Comparison of ENCODE assay signal across 13 cellular contexts in the genomic region with DNA sequence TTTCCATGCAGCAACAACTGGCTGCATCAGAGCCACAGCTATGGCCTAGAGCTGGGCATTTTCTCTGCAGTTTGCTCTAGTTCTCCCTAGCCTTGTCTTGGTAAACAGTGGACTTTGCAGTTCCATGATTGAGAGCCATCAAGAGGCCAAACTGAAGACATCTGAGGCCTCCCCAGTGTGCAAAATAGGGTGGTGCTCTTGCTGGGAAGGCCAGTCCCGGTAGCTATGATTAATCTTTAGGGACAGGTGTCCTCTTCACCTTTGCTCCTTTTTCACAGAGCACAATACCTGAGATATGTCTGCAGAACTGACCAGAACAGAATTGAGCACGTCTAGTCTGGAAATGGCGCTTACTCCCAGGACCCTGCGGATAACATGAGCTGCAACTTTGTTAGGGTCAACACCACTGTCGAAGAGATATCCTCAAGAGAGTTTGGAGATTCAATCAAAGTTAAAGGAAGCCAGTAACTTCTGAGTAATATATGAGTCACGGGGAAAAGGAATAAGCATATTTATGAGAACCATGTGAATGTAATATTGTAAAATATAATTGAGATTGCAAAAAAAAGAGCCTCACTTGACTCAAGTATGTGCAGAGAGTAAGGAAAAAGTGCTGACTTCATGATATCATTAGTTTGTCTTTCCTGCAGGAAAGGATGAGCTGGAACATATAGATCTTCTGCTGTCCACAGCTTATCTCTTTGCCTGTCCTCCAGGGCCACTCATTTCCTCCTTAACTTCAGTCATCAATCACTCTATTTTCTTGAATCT.
DNase-seq lines count a peak whose midpoint lies in the region; ATAC-seq, FAIRE-seq and TF ChIP-seq lines count a peak whose summit lies in the region.
"Had no signal": no experiment of that assay in that cellular context is flagged by ENCODE, and none has a peak within 500 bp of the region (broad histone marks: within the 10 kb centered on the region; RNA-seq: fewer than 3 reads in every experiment).

No MANE protein-coding gene starts in this region.

- WGBS in liver = 79% methylated on average over 6 of the region's 6 CpGs

- no peak overlapping the region for H3K9ac ChIP-seq in liver (ENCODE audit: low read depth in 1 of 2, low read length in 2 of 2)

- H3K36me3 ChIP-seq in bronchial epithelial cell (ENCODE audit: control insufficient read depth, insufficient read depth, low read length) (no peaks in the 10 kb centered on the region), liver (ENCODE audit: control insufficient read depth in 4 of 4, insufficient read depth in 3 of 4, low read depth in 1 of 4, low read length in 3 of 4) (no peaks in the 10 kb centered on the region)
- H3K36me3 ChIP-seq: upper lobe of left lung had no signal

- no peaks in the 10 kb centered on the region for H3K9me3 ChIP-seq in liver (ENCODE audit: control insufficient read depth in 4 of 4, low read length in 3 of 4)
- H3K9me3 ChIP-seq: upper lobe of left lung had no signal

- no peak for ATAC-seq in HG03469 (IDR thresholded peaks at IDR 0.05; ENCODE audit: unreplicated experiment)

- no peak for TF ChIP-seq RAD21 in liver (IDR thresholded peaks at IDR 0.05)

- DNase-seq in AG20443 (ENCODE audit: low spot score) (peak; percentile 48), HT1080 (ENCODE audit: low read depth) (peak; percentile 83), bronchial epithelial cell (ENCODE audit: low read depth) (peak; percentile 80), anterior cingulate cortex (lab: John Stamatoyannopoulos, UW) (no peak), GDM1 (lab: John Stamatoyannopoulos, UW) (no peak), NCI-H2029 (lab: John Stamatoyannopoulos, UW) (no peak)
- DNase-seq: activated naive CD8-positive, alpha-beta T cell treated with anti-CD3 and anti-CD28 coated beads, Interleukin-2, amount 10 ng/mL, durations not matched to agents 7 days and 5 days; effector CD8-positive, alpha-beta T cell; NCI-H2107; upper lobe of left lung had no signal

- H3K27ac ChIP-seq in liver (ENCODE audit: low read depth in 1 of 2, low read length in 2 of 2) = peak overlapping the region; percentile 23 to 51
- H3K27ac ChIP-seq: C4-2B, upper lobe of left lung had no signal

- H3K27me3 ChIP-seq in bronchial epithelial cell (ENCODE audit: control insufficient read depth, insufficient read depth, low read length) = no peaks in the 10 kb centered on the region
- H3K27me3 ChIP-seq in liver (ENCODE audit: control insufficient read depth in 4 of 4, insufficient read depth in 4 of 4, low read length in 3 of 4) = no peaks in the 10 kb centered on the region
- H3K27me3 ChIP-seq: upper lobe of left lung had no signal

- no peak overlapping the region for H3K4me3 ChIP-seq in bronchial epithelial cell (ENCODE audit: low read depth, low read length)
- H3K4me3 ChIP-seq in liver (ENCODE audit: low read depth in 1 of 3, low read length in 3 of 3) = no peak overlapping the region
- H3K4me3 ChIP-seq: upper lobe of left lung had no signal

- TF ChIP-seq CTCF in bronchial epithelial cell (IDR thresholded peaks at IDR 0.05; ENCODE audit: insufficient read depth, low read length, severe bottlenecking) (no peak), liver (IDR thresholded peaks at IDR 0.05; ENCODE audit: low read depth, low read length, missing input control) (no peak)

- no peaks in the 10 kb centered on the region for H3K4me1 ChIP-seq in liver (ENCODE audit: control insufficient read depth in 4 of 4, insufficient read depth in 4 of 4, low read length in 3 of 4)

- no peak for FAIRE-seq in bronchial epithelial cell (lab: Jason Lieb, UNC)

TF ChIP-seq in liver, 16 proteins besides CTCF, POLR2A, EP300 and RAD21:
- TF ChIP-seq RXRA (IDR thresholded peaks at IDR 0.05) = no peak
- no peak for TF ChIP-seq EGR1 (IDR thresholded peaks at IDR 0.05; ENCODE audit: low read depth in 2 of 2)
- TF ChIP-seq HNF4G (IDR thresholded peaks at IDR 0.05) = no peak
- TF ChIP-seq NR2F2 (IDR thresholded peaks at IDR 0.05) = no peak
- TF ChIP-seq FOXA1 (IDR thresholded peaks at IDR 0.05) = no peak
- no peak for TF ChIP-seq FOXA2 (IDR thresholded peaks at IDR 0.05)
- no peak for TF ChIP-seq HNF4A (conservative IDR thresholded peaks at IDR 0.05)
- TF ChIP-seq, protein P1, sequence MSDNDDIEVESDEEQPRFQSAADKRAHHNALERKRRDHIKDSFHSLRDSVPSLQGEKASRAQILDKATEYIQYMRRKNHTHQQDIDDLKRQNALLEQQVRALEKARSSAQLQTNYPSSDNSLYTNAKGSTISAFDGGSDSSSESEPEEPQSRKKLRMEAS (IDR thresholded peaks at IDR 0.05) = no peak
- TF ChIP-seq TAF1 (conservative IDR thresholded peaks at IDR 0.05) = no peak
- TF ChIP-seq YY1 (IDR thresholded peaks at IDR 0.05) = no peak
- TF ChIP-seq, protein P2, sequence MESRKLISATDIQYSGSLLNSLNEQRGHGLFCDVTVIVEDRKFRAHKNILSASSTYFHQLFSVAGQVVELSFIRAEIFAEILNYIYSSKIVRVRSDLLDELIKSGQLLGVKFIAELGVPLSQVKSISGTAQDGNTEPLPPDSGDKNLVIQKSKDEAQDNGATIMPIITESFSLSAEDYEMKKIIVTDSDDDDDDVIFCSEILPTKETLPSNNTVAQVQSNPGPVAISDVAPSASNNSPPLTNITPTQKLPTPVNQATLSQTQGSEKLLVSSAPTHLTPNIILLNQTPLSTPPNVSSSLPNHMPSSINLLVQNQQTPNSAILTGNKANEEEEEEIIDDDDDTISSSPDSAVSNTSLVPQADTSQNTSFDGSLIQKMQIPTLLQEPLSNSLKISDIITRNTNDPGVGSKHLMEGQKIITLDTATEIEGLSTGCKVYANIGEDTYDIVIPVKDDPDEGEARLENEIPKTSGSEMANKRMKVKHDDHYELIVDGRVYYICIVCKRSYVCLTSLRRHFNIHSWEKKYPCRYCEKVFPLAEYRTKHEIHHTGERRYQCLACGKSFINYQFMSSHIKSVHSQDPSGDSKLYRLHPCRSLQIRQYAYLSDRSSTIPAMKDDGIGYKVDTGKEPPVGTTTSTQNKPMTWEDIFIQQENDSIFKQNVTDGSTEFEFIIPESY (IDR thresholded peaks at IDR 0.05) = no peak
TF ChIP-seq in liver: peak in this region for 0.

Comparison
In these comparisons a context has a peak if more than half of its experiments do, and no peak if none do; other contexts are left out.
1. DNase-seq: peak in AG20443 (single experiment), HT1080 (single experiment) and bronchial epithelial cell (single experiment); none in anterior cingulate cortex (0 of 58), GDM1 (single experiment) and NCI-H2029 (single experiment).